10 cellular contexts compared by ENCODE assay signal in genomic region chr14:85471744-85472143, GRCh38. TPM values are rescaled to one million over a fixed set of nuclear protein-coding genes. Genes with fewer than 3 reads are reported as not detected.
A peak's percentile ranks its signal among the peaks of the same experiment; 100 is the strongest.
DNase-seq lines count a peak whose midpoint lies in the region; ATAC-seq and TF ChIP-seq lines count a peak whose summit lies in the region.
"Had no signal": no experiment of that assay in that cellular context is flagged by ENCODE, and none has a peak within 500 bp of the region (broad histone marks: within the 10 kb centered on the region; RNA-seq: fewer than 3 reads in every experiment).

No MANE protein-coding gene starts in this region.

- H3K27ac ChIP-seq in foreskin keratinocyte: peak overlapping the region; percentile 18
- H3K27ac ChIP-seq: HL-60 had no signal

- H3K4me1 ChIP-seq in foreskin keratinocyte: peaks cover 24% of the 10 kb centered on the region

- ATAC-seq in foreskin keratinocyte (peak; percentile 89), HG02623 (IDR thresholded peaks at IDR 0.05; ENCODE audit: unreplicated experiment) (no peak)
- ATAC-seq: stimulated activated effector memory CD8-positive, alpha-beta T cell treated with anti-CD3 and anti-CD28 coated beads, Interleukin-12 subunit alpha, Interleukin-12 subunit beta, amount 100 ng/mL, for 72 hours had no signal

- DNase-seq in GM04504 (ENCODE audit: low read depth) (peak; percentile 57), RPMI7951 (ENCODE audit: low read depth) (peak; percentile 87), foreskin keratinocyte (peak; percentile 58), renal cortical epithelial cell (ENCODE audit: low read depth) (peak; percentile 71), NCI-H1092 treated with DMSO at 0.1 percent for 48 hours (lab: John Stamatoyannopoulos, UW) (no peak)
- no peak for DNase-seq in stimulated activated CD4-positive, alpha-beta T cell treated with anti-CD3 and anti-CD28 coated beads, Interleukin-4, amount 100 ng/mL, for 1 hour
- DNase-seq in stimulated activated CD4-positive, alpha-beta T cell treated with anti-CD3 and anti-CD28 coated beads, Interleukin-12 subunit alpha, Interleukin-12 subunit beta, amount 100 ng/mL, for 4 hours: no peak

- no peaks in the 10 kb centered on the region for H3K27me3 ChIP-seq in foreskin keratinocyte

- no peak for TF ChIP-seq CTCF in foreskin keratinocyte (conservative IDR thresholded peaks at IDR 0.05)

RNA-seq across cellular contexts. Expression of gene FLRT2, which starts 58.2 kb away (rescaled TPM):
- total RNA-seq in RPMI7951 (2014; rRNA removed; shearing (Covaris generic)): 3.7 and 5.2 TPM in 2 replicates
- total RNA-seq in foreskin keratinocyte: 52.5 and 111 TPM in 2 replicates
- polyA plus RNA-seq in foreskin keratinocyte: 11.9 and 22.2 TPM in 2 replicates
- total RNA-seq in renal cortical epithelial cell: 0.55 and 1.9 TPM in 2 replicates

Comparison
In these comparisons a context has a peak if more than half of its experiments do, and no peak if none do; other contexts are left out.
1. DNase-seq: peak in GM04504 (single experiment), RPMI7951 (single experiment), foreskin keratinocyte (2 of 2) and renal cortical epithelial cell (single experiment); none in stimulated activated CD4-positive, alpha-beta T cell treated with anti-CD3 and anti-CD28 coated beads, Interleukin-4, amount 100 ng/mL, for 1 hour (single experiment), NCI-H1092 treated with DMSO at 0.1 percent for 48 hours (single experiment) and stimulated activated CD4-positive, alpha-beta T cell treated with anti-CD3 and anti-CD28 coated beads, Interleukin-12 subunit alpha, Interleukin-12 subunit beta, amount 100 ng/mL, for 4 hours (single experiment).